In genomic region chr11:92843455-92843854, GRCh38 we compare ENCODE assay signal across 1 cellular context.
A peak's percentile ranks its signal among the peaks of the same experiment; 100 is the strongest.
TF ChIP-seq lines count a peak whose summit lies in the region.

No MANE protein-coding gene starts in this region.

TF ChIP-seq in HEK293, 187 proteins besides CTCF, POLR2A, EP300 and RAD21 (continued from another document):
- TF ChIP-seq PRDM10 (tag by site-specific recombination; IDR thresholded peaks at IDR 0.05) (no peak), ZNF747 (tag by site-specific recombination; IDR thresholded peaks at IDR 0.05) (no peak), ZNF423 (tag by site-specific recombination; IDR thresholded peaks at IDR 0.05) (peak; percentile 39; the same call in 1 of the 2 replicates), ZXDB (tag by site-specific recombination; IDR thresholded peaks at IDR 0.05) (peak; percentile 61; the same call in 1 of the 2 replicates), GLIS2 (tag by site-specific recombination; IDR thresholded peaks at IDR 0.05) (no peak), ZNF645 (tag by site-specific recombination; IDR thresholded peaks at IDR 0.05) (no peak), ZNF530 (tag by site-specific recombination; IDR thresholded peaks at IDR 0.05; ENCODE audit: low read depth) (no peak), ZBTB8A (tag by site-specific recombination; IDR thresholded peaks at IDR 0.05) (peak; percentile 90), SCRT2 (tag by site-specific recombination; IDR thresholded peaks at IDR 0.05) (peak; percentile 71), ZNF16 (tag by site-specific recombination; IDR thresholded peaks at IDR 0.05; ENCODE audit: low read depth) (no peak), KLF9 (tag by site-specific recombination; IDR thresholded peaks at IDR 0.05; ENCODE audit: low read depth) (no peak), ATF2 (tag by site-specific recombination; IDR thresholded peaks at IDR 0.05; ENCODE audit: low read depth) (peak; percentile 45; the same call in 1 of the 2 replicates), ZBTB7A (tag by site-specific recombination; IDR thresholded peaks at IDR 0.05; ENCODE audit: low read depth) (no peak), ZNF416 (tag by site-specific recombination; IDR thresholded peaks at IDR 0.05) (no peak), ZBTB26 (tag by site-specific recombination; optimal IDR thresholded peaks at IDR 0.05) (no peak), ZNF548 (tag by site-specific recombination; IDR thresholded peaks at IDR 0.05) (no peak), ZNF350 (tag by site-specific recombination; IDR thresholded peaks at IDR 0.05) (no peak), GFI1B (tag by site-specific recombination; IDR thresholded peaks at IDR 0.05) (peak; percentile 53; the same call in 1 of the 2 replicates), ZNF670 (tag by site-specific recombination; IDR thresholded peaks at IDR 0.05; ENCODE audit: low read depth) (no peak), SP7 (tag by site-specific recombination; IDR thresholded peaks at IDR 0.05) (peak; percentile 17; the same call in 1 of the 2 replicates), ZNF292 (tag by site-specific recombination; IDR thresholded peaks at IDR 0.05; ENCODE audit: borderline replicate concordance, low read depth) (no peak), ZNF660 (tag by site-specific recombination; IDR thresholded peaks at IDR 0.05) (peak; percentile 49; the same call in 1 of the 2 replicates), ZSCAN5A (tag by site-specific recombination; IDR thresholded peaks at IDR 0.05) (no peak), BCL11B (tag by site-specific recombination; IDR thresholded peaks at IDR 0.05; ENCODE audit: low read depth) (no peak), ZSCAN4 (tag by site-specific recombination; IDR thresholded peaks at IDR 0.05) (no peak), YY2 (tag by site-specific recombination; IDR thresholded peaks at IDR 0.05) (no peak), ZNF654 (tag by site-specific recombination; IDR thresholded peaks at IDR 0.05; ENCODE audit: low read depth) (no peak), AEBP2 (tag by site-specific recombination; IDR thresholded peaks at IDR 0.05; ENCODE audit: borderline replicate concordance) (no peak), ZNF140 (tag by site-specific recombination; IDR thresholded peaks at IDR 0.05) (no peak), REST (tag by site-specific recombination; IDR thresholded peaks at IDR 0.05) (no peak), ZNF391 (tag by site-specific recombination; IDR thresholded peaks at IDR 0.05; ENCODE audit: borderline replicate concordance, low read depth) (no peak), HIC1 (tag by site-specific recombination; IDR thresholded peaks at IDR 0.05) (no peak; the same call in 1 of the 2 replicates), HOXD13 (CRISPR knock-in tag; IDR thresholded peaks at IDR 0.05; ENCODE audit: borderline replicate concordance) (peak; percentile 91), ZNF580 (tag by site-specific recombination; IDR thresholded peaks at IDR 0.05) (peak; percentile 61; the same call in 1 of the 2 replicates)
TF ChIP-seq in HEK293: peak in this region for 38.
